Comparison of ENCODE assay signal across 9 cellular contexts in genomic region chr1:11285883-11286734, GRCh38. TPM values are rescaled to one million over a fixed set of nuclear protein-coding genes. Genes with fewer than 3 reads are reported as not detected.
DNase-seq lines count a peak whose midpoint lies in the region; ATAC-seq and TF ChIP-seq lines count a peak whose summit lies in the region.
"Had no signal": no experiment of that assay in that cellular context is flagged by ENCODE, and none has a peak within 500 bp of the region (broad histone marks: within the 10 kb centered on the region; RNA-seq: fewer than 3 reads in every experiment).

No MANE protein-coding gene starts in this region.

- no peak overlapping the region; the same call in 1 of the 2 replicates for H3K27ac ChIP-seq in VCaP
- H3K27ac ChIP-seq in iPS-18a (ENCODE audit: low read length), result peak overlapping the region; percentile 2
- H3K27ac ChIP-seq in body of pancreas, result no peak overlapping the region
- H3K27ac ChIP-seq: heart left ventricle had no signal

- H3K4me1 ChIP-seq in iPS-18a (ENCODE audit: control insufficient read depth, low read depth, low read length) (peaks cover 22% of the 10 kb centered on the region), body of pancreas (peaks cover 15% of the 10 kb centered on the region)

- TF ChIP-seq CTCF in AG09319 (IDR thresholded peaks at IDR 0.05; ENCODE audit: low read depth, low read length) (peak; percentile 22), GM12872 (IDR thresholded peaks at IDR 0.05; ENCODE audit: insufficient read depth, low read depth, low read length) (peak; percentile 15; the same call in 1 of the 3 replicates), VCaP (conservative IDR thresholded peaks at IDR 0.05) (peak; percentile 70), body of pancreas (IDR thresholded peaks at IDR 0.05) (no peak)

- DNase-seq in AG09319 (ENCODE audit: extremely low read depth, low read depth) (no peak), body of pancreas (no peak), DMS114 treated with DMSO at 0.1 percent for 48 hours (lab: John Stamatoyannopoulos, UW; ENCODE audit: unreplicated experiment) (no peak)

- H3K9me3 ChIP-seq in iPS-18a (ENCODE audit: control insufficient read depth, low read depth, low read length) (no peaks in the 10 kb centered on the region), body of pancreas (no peaks in the 10 kb centered on the region)
- H3K9me3 ChIP-seq: heart left ventricle had no signal

- ATAC-seq in HG03520 (IDR thresholded peaks at IDR 0.05; ENCODE audit: unreplicated experiment) (no peak), body of pancreas (no peak), GM21825 (IDR thresholded peaks at IDR 0.05; ENCODE audit: unreplicated experiment) (no peak)
- ATAC-seq: heart left ventricle had no signal

- no peak for TF ChIP-seq POLR2A in body of pancreas (IDR thresholded peaks at IDR 0.05)

- 84 to 90% methylated on average over 7 of the region's 7 CpGs for WGBS in body of pancreas, 2 donors

- H3K4me3 ChIP-seq in iPS-18a (ENCODE audit: low read length), result no peak overlapping the region
- H3K4me3 ChIP-seq in body of pancreas, result no peak overlapping the region
- H3K4me3 ChIP-seq: heart left ventricle had no signal

- no peak overlapping the region for H3K9ac ChIP-seq in iPS-18a (ENCODE audit: low read length)

- H3K36me3 ChIP-seq in iPS-18a (ENCODE audit: control insufficient read depth, low read depth, low read length) (peaks cover 3% of the 10 kb centered on the region), body of pancreas (replicated peaks in 1 of 2; ENCODE audit: insufficient read depth in 1 of 2, low read depth in 2 of 2) (peaks cover 0 to 11% of the 10 kb centered on the region in 2 donors)

- H3K27me3 ChIP-seq in iPS-18a (ENCODE audit: control insufficient read depth, insufficient read depth, low read length), result no peaks in the 10 kb centered on the region
- H3K27me3 ChIP-seq in body of pancreas, result no peaks in the 10 kb centered on the region
- H3K27me3 ChIP-seq: heart left ventricle had no signal

- intact Hi-C loops in body of pancreas (cut with DNase I), result no loop called here

RNA-seq across cellular contexts. Expression of gene UBIAD1, which starts 13.1 kb away (rescaled TPM):
- 10 to 100 TPM in 1 of 2 donors, 1 to 10 TPM in 1; 5.9 to 12.7 TPM for total RNA-seq in body of pancreas

RNA-seq across cellular contexts. Expression of gene MTOR, which starts 23.8 kb away (rescaled TPM):
- total RNA-seq in body of pancreas, result 10 to 100 TPM; 26.2 to 28.3 TPM

Comparison
In these comparisons a context has a peak if more than half of its experiments do, and no peak if none do; other contexts are left out.
1. CTCF ChIP-seq: peak in AG09319 (single experiment), GM12872 (single experiment) and VCaP (single experiment); none in body of pancreas (0 of 7).